In the genomic region with DNA sequence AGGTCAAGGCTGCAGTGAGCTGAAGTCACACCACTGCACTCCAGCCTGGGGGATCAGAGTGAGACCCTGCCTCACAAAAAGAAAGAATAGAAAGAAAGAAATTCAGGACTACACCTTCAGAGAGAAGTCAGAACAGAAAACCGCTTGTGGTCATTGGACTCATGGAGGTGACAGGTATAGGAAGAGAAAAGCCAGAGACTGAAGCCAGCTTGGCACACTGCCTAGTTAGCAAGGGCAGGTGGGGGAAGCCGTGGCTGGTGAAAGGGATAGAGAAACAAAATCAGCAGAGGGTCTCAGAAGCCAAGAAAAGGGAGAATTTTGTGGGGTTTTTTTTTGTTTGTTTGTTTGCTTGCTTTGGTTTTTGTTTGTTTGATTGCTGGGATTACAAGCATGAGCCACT, we compare ENCODE assay signal across 17 cellular contexts. TPM values are rescaled to one million over a fixed set of nuclear protein-coding genes. Genes with fewer than 3 reads are reported as not detected.
"Had no signal": no experiment of that assay in that cellular context is flagged by ENCODE, and none has a peak within 500 bp of the region (broad histone marks: within the 10 kb centered on the region; RNA-seq: fewer than 3 reads in every experiment).

No MANE protein-coding gene starts in this region.

- H3K27ac Mint-ChIP-seq: activated CD4-positive, alpha-beta T cell treated with anti-CD3 and anti-CD28 coated beads for 36 hours; activated CD8-positive, alpha-beta T cell treated with anti-CD3 and anti-CD28 coated beads, Interleukin-2, amount 10 ng/mL, durations not matched to agents 7 days and 5 days; activated T-helper 1 cell treated with anti-CD3 and anti-CD28 coated beads, Interleukin-12 subunit alpha, Interleukin-12 subunit beta, Interleukin-2, Interleukin-4 antibody, amounts not matched to agents 30 ng/mL and 10 ng/mL and 1 ng/mL, durations not matched to agents 14 hours and 24 hours and 36 hours; stimulated activated naive CD8-positive, alpha-beta T cell treated with anti-CD3 and anti-CD28 coated beads, Interleukin-15, amount 100 ng/mL, for 72 hours had no signal

- H3K36me3 Mint-ChIP-seq: naive B cell had no signal

- H3K27me3 Mint-ChIP-seq: stimulated activated naive CD8-positive, alpha-beta T cell treated with anti-CD3 and anti-CD28 coated beads, Interleukin-15, amount 100 ng/mL, for 72 hours had no signal

- DNase-seq: activated CD4-positive, alpha-beta T cell treated with anti-CD3 and anti-CD28 coated beads for 36 hours; activated CD8-positive, alpha-beta memory T cell treated with anti-CD3 and anti-CD28 coated beads, Interleukin-2, amount 50 U/mL, for 48 hours; activated CD8-positive, alpha-beta T cell treated with anti-CD3 and anti-CD28 coated beads, Interleukin-2, amount 10 ng/mL, durations not matched to agents 7 days and 5 days; activated naive CD4-positive, alpha-beta T cell treated with Interleukin-2 at 50 U/mL for 16 hours; lower lobe of right lung; naive B cell; retina; stimulated activated CD4-positive, alpha-beta T cell treated with anti-CD3 and anti-CD28 coated beads, Interleukin-4, amount 100 ng/mL, for 24 hours; stimulated activated naive CD8-positive, alpha-beta T cell treated with anti-CD3 and anti-CD28 coated beads, Interleukin-15, amount 100 ng/mL, for 72 hours; testis; upper lobe of right lung; WERI-Rb-1 had no signal

- ATAC-seq: activated CD4-positive, alpha-beta T cell treated with anti-CD3 and anti-CD28 coated beads for 36 hours; activated CD8-positive, alpha-beta T cell treated with anti-CD3 and anti-CD28 coated beads, Interleukin-2, amount 10 ng/mL, durations not matched to agents 7 days and 5 days; lower lobe of right lung; stimulated activated naive CD8-positive, alpha-beta T cell treated with anti-CD3 and anti-CD28 coated beads, Interleukin-15, amount 100 ng/mL, for 72 hours; upper lobe of right lung had no signal

- H3K9me3 ChIP-seq: esophagus muscularis mucosa, lower lobe of right lung, neutrophil, testis, upper lobe of right lung had no signal

- H3K4me3 Mint-ChIP-seq: activated CD4-positive, alpha-beta T cell treated with anti-CD3 and anti-CD28 coated beads for 36 hours; activated CD8-positive, alpha-beta T cell treated with anti-CD3 and anti-CD28 coated beads, Interleukin-2, amount 10 ng/mL, durations not matched to agents 7 days and 5 days; activated T-helper 1 cell treated with anti-CD3 and anti-CD28 coated beads, Interleukin-12 subunit alpha, Interleukin-12 subunit beta, Interleukin-2, Interleukin-4 antibody, amounts not matched to agents 30 ng/mL and 10 ng/mL and 1 ng/mL, durations not matched to agents 14 hours and 24 hours and 36 hours; naive B cell; stimulated activated naive CD8-positive, alpha-beta T cell treated with anti-CD3 and anti-CD28 coated beads, Interleukin-15, amount 100 ng/mL, for 72 hours had no signal

RNA-seq across cellular contexts. Expression of a gene that starts 32.9 kb away (rescaled TPM):
- total RNA-seq: astrocyte, fibroblast of villous mesenchyme had no signal
